In genomic region chr1:223195281-223195680, GRCh38 we compare ENCODE assay signal across 20 cellular contexts.
"Had no signal": no experiment of that assay in that cellular context is flagged by ENCODE, and none has a peak within 500 bp of the region (broad histone marks: within the 10 kb centered on the region; RNA-seq: fewer than 3 reads in every experiment).

No MANE protein-coding gene starts in this region.

- H3K27me3 Mint-ChIP-seq: naive thymus-derived CD8-positive, alpha-beta T cell; stimulated activated naive CD8-positive, alpha-beta T cell treated with anti-CD3 and anti-CD28 coated beads, Interleukin-15, amount 100 ng/mL, for 72 hours had no signal

- H3K4me3 ChIP-seq: colonic mucosa, esophagus squamous epithelium, mucosa of descending colon, ovary, prostate gland, right lobe of liver, testis, tibial nerve had no signal

- H3K9me3 Mint-ChIP-seq: immature natural killer cell; naive thymus-derived CD8-positive, alpha-beta T cell; neural crest cell; stimulated activated memory B cell treated with anti-CD40 and anti-IgM and Interleukin-4, amounts not matched to agents 10 μg/mL and 1 μg/mL and 100 μg/mL, for 72 hours; stimulated activated naive CD8-positive, alpha-beta T cell treated with anti-CD3 and anti-CD28 coated beads, Interleukin-15, amount 100 ng/mL, for 72 hours had no signal

- H3K27me3 ChIP-seq: colonic mucosa, esophagus squamous epithelium, ovary, right lobe of liver, testis, tibial nerve had no signal

- H3K4me1 Mint-ChIP-seq: neural crest cell had no signal

- H3K9me3 ChIP-seq: colonic mucosa, esophagus squamous epithelium, mucosa of descending colon, ovary, prostate gland, right lobe of liver, testis, tibial nerve had no signal

- H3K4me1 ChIP-seq: colonic mucosa, esophagus squamous epithelium, prostate gland, right lobe of liver, testis, tibial nerve had no signal

- H3K4me3 Mint-ChIP-seq: immature natural killer cell; naive thymus-derived CD8-positive, alpha-beta T cell; neural crest cell; stimulated activated memory B cell treated with anti-CD40 and anti-IgM and Interleukin-4, amounts not matched to agents 10 μg/mL and 1 μg/mL and 100 μg/mL, for 72 hours; stimulated activated naive CD8-positive, alpha-beta T cell treated with anti-CD3 and anti-CD28 coated beads, Interleukin-15, amount 100 ng/mL, for 72 hours had no signal

- H3K27ac ChIP-seq: colonic mucosa, esophagus squamous epithelium, ovary, prostate gland, right lobe of liver, testis, tibial nerve had no signal

- H3K36me3 ChIP-seq: colonic mucosa, esophagus squamous epithelium, ovary, prostate gland, right lobe of liver, tibial nerve had no signal

- ATAC-seq: left cardiac atrium; mucosa of descending colon; naive thymus-derived CD8-positive, alpha-beta T cell; right lobe of liver; stimulated activated memory B cell treated with anti-CD40 and anti-IgM and Interleukin-4, amounts not matched to agents 10 μg/mL and 1 μg/mL and 100 μg/mL, for 72 hours; stimulated activated naive CD8-positive, alpha-beta T cell treated with anti-CD3 and anti-CD28 coated beads, Interleukin-15, amount 100 ng/mL, for 72 hours had no signal

- DNase-seq: colonic mucosa; dermis blood vessel endothelial cell; esophagus squamous epithelium; foreskin fibroblast; immature natural killer cell; kidney; left cardiac atrium; mammary epithelial cell; mucosa of descending colon; naive thymus-derived CD8-positive, alpha-beta T cell; nucleus accumbens; ovary; right lobe of liver; stimulated activated CD4-positive, alpha-beta T cell treated with anti-CD3 and anti-CD28 coated beads, Interleukin-4, amount 100 ng/mL, for 1 hour; stimulated activated naive CD8-positive, alpha-beta T cell treated with anti-CD3 and anti-CD28 coated beads, Interleukin-15, amount 100 ng/mL, for 72 hours; testis had no signal

- H3K36me3 Mint-ChIP-seq: naive thymus-derived CD8-positive, alpha-beta T cell; stimulated activated memory B cell treated with anti-CD40 and anti-IgM and Interleukin-4, amounts not matched to agents 10 μg/mL and 1 μg/mL and 100 μg/mL, for 72 hours had no signal

- H3K27ac Mint-ChIP-seq: immature natural killer cell; stimulated activated memory B cell treated with anti-CD40 and anti-IgM and Interleukin-4, amounts not matched to agents 10 μg/mL and 1 μg/mL and 100 μg/mL, for 72 hours; stimulated activated naive CD8-positive, alpha-beta T cell treated with anti-CD3 and anti-CD28 coated beads, Interleukin-15, amount 100 ng/mL, for 72 hours had no signal
